8 cellular contexts compared by ENCODE assay signal in genomic region chr12:105933671-105934665, GRCh38.
DNase-seq lines count a peak whose midpoint lies in the region; FAIRE-seq and TF ChIP-seq lines count a peak whose summit lies in the region.

No MANE protein-coding gene starts in this region.

- H3K36me3 Mint-ChIP-seq in chondrocyte (ENCODE audit: low read depth): no peaks in the 10 kb centered on the region

- TF ChIP-seq CTCF in LNCaP clone FGC (IDR thresholded peaks at IDR 0.05; ENCODE audit: control insufficient read depth, extremely low read depth, insufficient read depth) (no peak), chondrocyte (IDR thresholded peaks at IDR 0.05) (no peak)

- H3K9me3 Mint-ChIP-seq in chondrocyte (ENCODE audit: low read depth): no peaks in the 10 kb centered on the region

- H3K27ac Mint-ChIP-seq in chondrocyte (ENCODE audit: unreplicated experiment): peak overlapping the region; percentile 80

- DNase-seq in AG08396 (ENCODE audit: low spot score) (peak; percentile 89), LNCaP clone FGC (ENCODE audit: low read depth) (peak; percentile 82), chondrocyte (ENCODE audit: low spot score) (no peak), myocyte (ENCODE audit: low read depth) (peak; percentile 81), NCI-H1092 treated with DMSO at 0.1 percent for 48 hours (lab: John Stamatoyannopoulos, UW) (no peak), NCI-H1694 treated with DMSO at 0.1 percent for 48 hours (lab: John Stamatoyannopoulos, UW) (no peak), frontal cortex (ENCODE audit: low spot score in 2 of 2) (no peak)
- DNase-seq in stimulated activated CD4-positive, alpha-beta T cell treated with anti-CD3 and anti-CD28 coated beads, Interleukin-2, amount 100 ng/mL, for 48 hours: no peak

- no peak overlapping the region for H3K4me3 Mint-ChIP-seq in chondrocyte (ENCODE audit: unreplicated experiment)

- no peak for FAIRE-seq in frontal cortex (lab: Jason Lieb, UNC)

- H3K4me1 Mint-ChIP-seq in chondrocyte (ENCODE audit: low read depth): peaks cover 22% of the 10 kb centered on the region

- no peak overlapping the region for H3K4me3 ChIP-seq in LNCaP clone FGC (ENCODE audit: low read depth, low read length)

- H3K27me3 Mint-ChIP-seq in chondrocyte (ENCODE audit: low read depth): no peaks in the 10 kb centered on the region

Comparison
In these comparisons a context has a peak if more than half of its experiments do, and no peak if none do; other contexts are left out.
1. DNase-seq: peak in AG08396 (single experiment), LNCaP clone FGC (single experiment) and myocyte (single experiment); none in chondrocyte (single experiment), NCI-H1092 treated with DMSO at 0.1 percent for 48 hours (single experiment), stimulated activated CD4-positive, alpha-beta T cell treated with anti-CD3 and anti-CD28 coated beads, Interleukin-2, amount 100 ng/mL, for 48 hours (0 of 2), NCI-H1694 treated with DMSO at 0.1 percent for 48 hours (single experiment) and frontal cortex (0 of 2).